ENCODE assay signal across 8 cellular contexts in genomic region chr14:31090872-31091764, GRCh38.
DNase-seq lines count a peak whose midpoint lies in the region; ATAC-seq and TF ChIP-seq lines count a peak whose summit lies in the region.

No MANE protein-coding gene starts in this region.

- H3K27me3 ChIP-seq in RWPE2 (ENCODE audit: insufficient read depth, poor library complexity, severe bottlenecking) (no peaks in the 10 kb centered on the region), heart right ventricle (no peaks in the 10 kb centered on the region), stomach smooth muscle (ENCODE audit: control insufficient read depth in 1 of 2, insufficient read depth in 2 of 2, low read length in 2 of 2) (no peaks in the 10 kb centered on the region)

- H3K36me3 ChIP-seq in RWPE2 (ENCODE audit: low read depth) = no peaks in the 10 kb centered on the region
- peaks cover 0 to under 1% (median 0%) of the 10 kb centered on the region in 9 donors for H3K36me3 ChIP-seq in heart right ventricle
- no peaks in the 10 kb centered on the region for H3K36me3 ChIP-seq in stomach smooth muscle (ENCODE audit: control insufficient read depth in 2 of 2, insufficient read depth in 2 of 2, low read length in 2 of 2)

- TF ChIP-seq CTCF in RWPE2 (IDR thresholded peaks at IDR 0.05; ENCODE audit: poor library complexity, severe bottlenecking) (no peak), heart right ventricle (IDR thresholded peaks at IDR 0.05) (no peak)

- H3K9ac ChIP-seq in stomach smooth muscle (ENCODE audit: low read length in 2 of 2) = no peak overlapping the region

- intact Hi-C loops in heart right ventricle (cut with DNase I) = no loop called here

- H3K27ac ChIP-seq in RWPE2 (ENCODE audit: poor library complexity, severe bottlenecking) = peak overlapping the region; percentile 30
- peak overlapping the region in 9 of 10 donors; percentile 10 to 88 (median 59) for H3K27ac ChIP-seq in heart right ventricle
- H3K27ac ChIP-seq in stomach smooth muscle (ENCODE audit: low read length) = peak overlapping the region; percentile 46

- 25 to 31% methylated on average over 5 of the region's 5 CpGs for WGBS in heart right ventricle, 2 donors

- H3K4me1 ChIP-seq in RWPE2 (ENCODE audit: insufficient read depth, poor library complexity, severe bottlenecking) (peaks cover 11% of the 10 kb centered on the region), heart right ventricle (peaks cover 0 to 25% (median 19%) of the 10 kb centered on the region in 9 donors), stomach smooth muscle (ENCODE audit: control insufficient read depth, insufficient read depth, low read length) (peaks cover 6% of the 10 kb centered on the region)

- H3K9me3 ChIP-seq in RWPE2 (ENCODE audit: severe bottlenecking) = no peaks in the 10 kb centered on the region
- no peaks in the 10 kb centered on the region for H3K9me3 ChIP-seq in heart right ventricle
- no peaks in the 10 kb centered on the region for H3K9me3 ChIP-seq in stomach smooth muscle (ENCODE audit: control insufficient read depth in 2 of 2, low read length in 2 of 2)

- ATAC-seq in RWPE2 (ENCODE audit: low read depth) = peak; percentile 96
- ATAC-seq in heart right ventricle = peak; percentile 78 to 96 (median 80)
- no peak for ATAC-seq in GM21786 (IDR thresholded peaks at IDR 0.05; ENCODE audit: unreplicated experiment)

- H3K4me3 ChIP-seq in RWPE2 (ENCODE audit: severe bottlenecking) = no peak overlapping the region
- no peak overlapping the region for H3K4me3 ChIP-seq in heart right ventricle
- no peak overlapping the region for H3K4me3 ChIP-seq in stomach smooth muscle (ENCODE audit: low read length in 2 of 2)

- peak; percentile 16 for DNase-seq in HK-2 (ENCODE audit: unreplicated experiment)
- DNase-seq in RWPE2 (ENCODE audit: low spot score) = no peak
- peak in 1 of 2 donors; percentile 16 for DNase-seq in heart right ventricle
- DNase-seq in effector CD8-positive, alpha-beta T cell (lab: John Stamatoyannopoulos, UW) = no peak
- DNase-seq in T-helper 1 cell = no peak
- DNase-seq in superior temporal gyrus (ENCODE audit: extremely low spot score) = no peak
